In the genomic region with DNA sequence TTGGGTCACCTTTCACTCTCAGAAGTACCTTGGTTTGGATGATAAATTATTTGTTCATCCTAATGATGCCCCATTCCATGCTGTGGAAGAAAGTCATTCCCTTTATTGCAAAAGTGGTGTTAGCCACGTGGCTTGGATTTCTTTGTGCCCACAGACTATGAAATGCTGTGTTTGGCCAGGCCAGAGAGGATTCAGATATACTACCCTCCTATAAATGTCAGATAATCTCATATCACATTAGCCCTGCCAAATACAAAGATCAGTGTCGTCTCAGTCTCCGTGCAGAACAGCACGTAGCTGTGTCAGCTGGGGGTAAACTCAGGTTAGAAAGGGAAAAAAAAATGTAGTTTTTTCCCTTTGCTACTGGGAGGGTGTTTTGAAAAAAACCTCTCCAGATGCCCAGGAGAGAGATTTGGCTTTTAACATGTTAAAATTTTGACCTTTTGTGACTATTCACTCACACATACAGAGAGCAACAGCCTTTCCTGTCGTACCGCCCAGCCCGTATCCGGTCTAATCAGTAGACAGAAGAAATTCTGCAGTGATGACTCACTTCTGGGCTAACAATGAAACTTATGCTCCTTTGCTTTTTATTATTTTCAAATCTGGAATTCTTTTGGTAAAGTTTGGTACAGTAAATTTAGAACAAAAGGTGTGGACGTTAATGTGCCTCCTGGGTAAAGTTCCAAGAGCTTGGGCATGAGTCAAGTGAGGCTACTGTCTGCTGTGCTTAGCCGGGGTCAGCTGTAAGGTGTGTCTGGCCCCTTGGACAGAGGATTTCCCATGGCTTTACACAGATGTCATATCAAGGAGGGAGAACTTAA, we compare ENCODE assay signal across 8 cellular contexts. TPM values are rescaled to one million over a fixed set of nuclear protein-coding genes. Genes with fewer than 3 reads are reported as not detected.
DNase-seq lines count a peak whose midpoint lies in the region; ATAC-seq and TF ChIP-seq lines count a peak whose summit lies in the region.

No MANE protein-coding gene starts in this region.

- no peak overlapping the region for H3K4me3 ChIP-seq in HUES6 (ENCODE audit: low read depth, low read length)
- no peak overlapping the region for H3K4me3 ChIP-seq in breast epithelium

- H3K27ac ChIP-seq in HUES6 (ENCODE audit: low read depth, low read length) (peak overlapping the region; percentile 52), breast epithelium (peak overlapping the region; percentile 19 to 21)

- no peak for DNase-seq in activated T-cell treated with anti-CD3 and anti-CD28 coated beads, Interleukin-2, amount 50 U/mL, for 4 hours
- DNase-seq in activated T-cell treated with anti-CD3 and anti-CD28 coated beads for 4 hours (no peak), breast epithelium (ENCODE audit: low spot score in 2 of 2) (peak in 1 of 2 donors; percentile 24), left colon (peak; percentile 39 to 54), type B pancreatic cell (ENCODE audit: extremely low spot score, unreplicated experiment) (no peak), HEK293T (ENCODE audit: extremely low spot score) (no peak)

- H3K27me3 Mint-ChIP-seq in activated T-cell treated with anti-CD3 and anti-CD28 coated beads, Interleukin-2, amount 50 U/mL, for 4 hours (ENCODE audit: low read depth): peaks cover 6% of the 10 kb centered on the region
- H3K27me3 Mint-ChIP-seq in type B pancreatic cell: peaks cover 19% of the 10 kb centered on the region

- CTCF ChIA-PET in HEK293T (lab: Yijun Ruan, JAX): no interaction called here

- H3K9ac ChIP-seq in HUES6 (ENCODE audit: low read length): peak overlapping the region; percentile 40

- no peaks in the 10 kb centered on the region for H3K27me3 ChIP-seq in HUES6 (ENCODE audit: control insufficient read depth, insufficient read depth, low read length)
- H3K27me3 ChIP-seq in breast epithelium: no peaks in the 10 kb centered on the region

- intact Hi-C loops in breast epithelium (cut with DNase I; ENCODE audit: low total_unique reads) (loop anchor here (2.0 kb wide), 1 partner anchor 17 kb away; no protein-coding TSS in a partner anchor), left colon (cut with DNase I, micrococcal nuclease) (no loop called here)

- peaks cover 22% of the 10 kb centered on the region for H3K4me1 ChIP-seq in HUES6 (ENCODE audit: control insufficient read depth, insufficient read depth, low read length)
- no peaks in the 10 kb centered on the region for H3K4me1 ChIP-seq in breast epithelium

- no peaks in the 10 kb centered on the region for H3K36me3 Mint-ChIP-seq in activated T-cell treated with anti-CD3 and anti-CD28 coated beads, Interleukin-2, amount 50 U/mL, for 4 hours (ENCODE audit: insufficient read depth)
- no peaks in the 10 kb centered on the region for H3K36me3 Mint-ChIP-seq in type B pancreatic cell

- peaks cover 3% of the 10 kb centered on the region for H3K4me1 Mint-ChIP-seq in activated T-cell treated with anti-CD3 and anti-CD28 coated beads, Interleukin-2, amount 50 U/mL, for 4 hours (ENCODE audit: low read depth)
- peaks cover 3% of the 10 kb centered on the region for H3K4me1 Mint-ChIP-seq in type B pancreatic cell (ENCODE audit: unreplicated experiment)

- no peak for TF ChIP-seq POLR2A in breast epithelium (IDR thresholded peaks at IDR 0.05)

- H3K27ac Mint-ChIP-seq in type B pancreatic cell: peak overlapping the region; percentile 55

- H3K9me3 Mint-ChIP-seq in activated T-cell treated with anti-CD3 and anti-CD28 coated beads, Interleukin-2, amount 50 U/mL, for 4 hours: no peaks in the 10 kb centered on the region
- H3K9me3 Mint-ChIP-seq in type B pancreatic cell: no peaks in the 10 kb centered on the region

- no peaks in the 10 kb centered on the region for H3K9me3 ChIP-seq in HUES6 (ENCODE audit: control insufficient read depth, insufficient read depth, low read depth, low read length)
- no peaks in the 10 kb centered on the region for H3K9me3 ChIP-seq in breast epithelium

- ATAC-seq in activated T-cell treated with anti-CD3 and anti-CD28 coated beads, Interleukin-2, amount 50 U/mL, for 4 hours: no peak
- ATAC-seq in left colon: peak; percentile 97
- ATAC-seq in GM21717 (IDR thresholded peaks at IDR 0.05; ENCODE audit: unreplicated experiment): no peak

- H3K4me3 Mint-ChIP-seq in activated T-cell treated with anti-CD3 and anti-CD28 coated beads, Interleukin-2, amount 50 U/mL, for 4 hours: peak overlapping the region; percentile 16
- H3K4me3 Mint-ChIP-seq in type B pancreatic cell: peak overlapping the region; percentile 55

- TF ChIP-seq CTCF in breast epithelium (IDR thresholded peaks at IDR 0.05): no peak
- TF ChIP-seq CTCF in type B pancreatic cell (conservative IDR thresholded peaks at IDR 0.05): no peak

- H3K36me3 ChIP-seq in HUES6 (ENCODE audit: control insufficient read depth, insufficient read depth, low read length) (no peaks in the 10 kb centered on the region), breast epithelium (no peaks in the 10 kb centered on the region)

- POLR2A ChIA-PET in HEK293T (lab: Yijun Ruan, JAX): no interaction called here

TF ChIP-seq in HEK293T, 16 proteins besides CTCF, POLR2A, EP300 and RAD21:
- TF ChIP-seq, protein P1, sequence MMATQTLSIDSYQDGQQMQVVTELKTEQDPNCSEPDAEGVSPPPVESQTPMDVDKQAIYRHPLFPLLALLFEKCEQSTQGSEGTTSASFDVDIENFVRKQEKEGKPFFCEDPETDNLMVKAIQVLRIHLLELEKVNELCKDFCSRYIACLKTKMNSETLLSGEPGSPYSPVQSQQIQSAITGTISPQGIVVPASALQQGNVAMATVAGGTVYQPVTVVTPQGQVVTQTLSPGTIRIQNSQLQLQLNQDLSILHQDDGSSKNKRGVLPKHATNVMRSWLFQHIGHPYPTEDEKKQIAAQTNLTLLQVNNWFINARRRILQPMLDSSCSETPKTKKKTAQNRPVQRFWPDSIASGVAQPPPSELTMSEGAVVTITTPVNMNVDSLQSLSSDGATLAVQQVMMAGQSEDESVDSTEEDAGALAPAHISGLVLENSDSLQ (IDR thresholded peaks at IDR 0.05): no peak
- TF ChIP-seq FOXM1 (IDR thresholded peaks at IDR 0.05; ENCODE audit: borderline replicate concordance) (no peak), ZNF384 (IDR thresholded peaks at IDR 0.05) (no peak), SUZ12 (IDR thresholded peaks at IDR 0.05) (no peak), ARNT (IDR thresholded peaks at IDR 0.05) (no peak), FOXK2 (IDR thresholded peaks at IDR 0.05) (no peak), ELF4 (IDR thresholded peaks at IDR 0.05) (no peak), HDGF (IDR thresholded peaks at IDR 0.05; ENCODE audit: borderline replicate concordance) (no peak), L3MBTL2 (conservative IDR thresholded peaks at IDR 0.05) (no peak), CTBP1 (IDR thresholded peaks at IDR 0.05; ENCODE audit: borderline replicate concordance) (no peak), SP1 (IDR thresholded peaks at IDR 0.05) (no peak), LEF1 (IDR thresholded peaks at IDR 0.05; ENCODE audit: borderline replicate concordance) (no peak), NFRKB (IDR thresholded peaks at IDR 0.05) (no peak), TARDBP (IDR thresholded peaks at IDR 0.05) (no peak), FOXA1 (IDR thresholded peaks at IDR 0.05) (no peak), BHLHE40 (IDR thresholded peaks at IDR 0.05; ENCODE audit: borderline replicate concordance) (no peak)
TF ChIP-seq in HEK293T: peak in this region for 0.

RNA-seq across cellular contexts. Expression of gene PTPRB, which starts 8.5 kb away (rescaled TPM):
- under 1 TPM; 0.05 to 0.11 (median 0.05) TPM for total RNA-seq in activated T-cell treated with anti-CD3 and anti-CD28 coated beads, Interleukin-2, amount 50 U/mL, for 4 hours
- total RNA-seq in breast epithelium (10 to 100 TPM; 18.4 to 36.1 (median 33.6) TPM), left colon (10 to 100 TPM; 27.1 to 27.6 TPM), type B pancreatic cell (ENCODE audit: low replicate concordance) (1.2 and 4.2 TPM in 2 replicates)

Comparison
In these comparisons a context has a peak if more than half of its experiments do, and no peak if none do; other contexts are left out.
1. DNase-seq: peak in left colon (2 of 2); none in activated T-cell treated with anti-CD3 and anti-CD28 coated beads, Interleukin-2, amount 50 U/mL, for 4 hours (single experiment), activated T-cell treated with anti-CD3 and anti-CD28 coated beads for 4 hours (single experiment), type B pancreatic cell (single experiment) and HEK293T (single experiment).